In genomic region chr1:171740356-171740863, GRCh38 we compare ENCODE assay signal across 9 cellular contexts. TPM values are rescaled to one million over a fixed set of nuclear protein-coding genes. Genes with fewer than 3 reads are reported as not detected.
DNase-seq lines count a peak whose midpoint lies in the region; ATAC-seq, FAIRE-seq and TF ChIP-seq lines count a peak whose summit lies in the region.
"Had no signal": no experiment of that assay in that cellular context is flagged by ENCODE, and none has a peak within 500 bp of the region (broad histone marks: within the 10 kb centered on the region; RNA-seq: fewer than 3 reads in every experiment).

No MANE protein-coding gene starts in this region.

- no peak overlapping the region for H2AFZ ChIP-seq in HepG2 (ENCODE audit: low read length)

- H3K9me3 ChIP-seq in HepG2 (ENCODE audit: low read length): no peaks in the 10 kb centered on the region
- no peaks in the 10 kb centered on the region for H3K9me3 ChIP-seq in right lobe of liver
- no peaks in the 10 kb centered on the region for H3K9me3 ChIP-seq in liver (ENCODE audit: control insufficient read depth in 4 of 4, low read length in 3 of 4)

- TF ChIP-seq CTCF in HepG2 (CRISPR knock-in tag; IDR thresholded peaks at IDR 0.05) (no peak), right lobe of liver (IDR thresholded peaks at IDR 0.05) (no peak), liver (IDR thresholded peaks at IDR 0.05; ENCODE audit: low read depth, low read length, missing input control) (no peak), GM10266 (IDR thresholded peaks at IDR 0.05; ENCODE audit: control insufficient read depth, insufficient read depth, low read depth, missing control alignments) (no peak), RWPE1 (conservative IDR thresholded peaks at IDR 0.05; ENCODE audit: low read depth) (no peak)

- no peak for TF ChIP-seq EP300 in HepG2 (IDR thresholded peaks at IDR 0.05; ENCODE audit: low read depth in 2 of 2, low read length in 2 of 2)
- no peak for TF ChIP-seq EP300 in HepG2 (CRISPR knock-in tag; IDR thresholded peaks at IDR 0.05; ENCODE audit: borderline replicate concordance)

- H3K4me3 ChIP-seq in HepG2 (replicated peaks in 1 of 3; ENCODE audit: insufficient read depth in 1 of 3, low read depth in 2 of 3, low read length in 3 of 3): no peak overlapping the region
- H3K4me3 ChIP-seq in right lobe of liver: no peak overlapping the region
- H3K4me3 ChIP-seq in liver (ENCODE audit: low read depth in 1 of 3, low read length in 3 of 3): peak overlapping the region in 1 of 3 donors; percentile 91

- POLR2A ChIA-PET in HepG2 (lab: Yijun Ruan, JAX) (interaction anchor here (1.0 kb wide), 1 partner anchor 255 kb away, joined by 3 read pairs; the partner anchor contains the start of gene PRRC2C), RWPE1 (lab: Yijun Ruan, JAX; ENCODE audit: low non-redundant PET) (interaction anchor here (0.6 kb wide), 1 partner anchor 109 kb away, joined by 3 read pairs; no protein-coding TSS in a partner anchor)

- CTCF ChIA-PET in HepG2 (lab: Yijun Ruan, JAX; ENCODE audit: low intra/inter-chr PET ratio, low total read pairs): no interaction called here
- CTCF ChIA-PET in RWPE1 (lab: Yijun Ruan, JAX): interaction anchor here (0.6 to 0.9 kb wide), 2 partner anchors 11 to 95 kb away, joined by 3 to 9 read pairs; no protein-coding TSS in a partner anchor

- H3K27ac Mint-ChIP-seq in activated naive CD8-positive, alpha-beta T cell treated with anti-CD3 and anti-CD28 coated beads, Interleukin-2, amount 50 U/mL, for 24 hours: peak overlapping the region; percentile 56

- no peaks in the 10 kb centered on the region for H3K79me2 ChIP-seq in HepG2 (ENCODE audit: insufficient read depth, low read length)

- peaks cover 23% of the 10 kb centered on the region for H3K4me1 ChIP-seq in HepG2 (ENCODE audit: insufficient read depth, low read length)
- H3K4me1 ChIP-seq in right lobe of liver: peaks cover 0 to 8% (median 4%) of the 10 kb centered on the region in 4 donors
- H3K4me1 ChIP-seq in liver (ENCODE audit: control insufficient read depth in 4 of 4, insufficient read depth in 4 of 4, low read length in 3 of 4): peaks cover 4 to 20% (median 10%) of the 10 kb centered on the region in 4 donors

- WGBS in HepG2 (ENCODE audit: low lambda C conversion rate): 76% methylated on average over 2 of the region's 2 CpGs
- WGBS in right lobe of liver (ENCODE audit: insufficient coverage, low coverage, low lambda C conversion rate, missing lambda C conversion rate): 64% methylated on average over 2 of the region's 2 CpGs
- WGBS in liver: 82% methylated on average over 2 of the region's 2 CpGs

- H3K27me3 Mint-ChIP-seq in activated naive CD8-positive, alpha-beta T cell treated with anti-CD3 and anti-CD28 coated beads, Interleukin-2, amount 50 U/mL, for 24 hours: no peaks in the 10 kb centered on the region

- H3K36me3 Mint-ChIP-seq in activated naive CD8-positive, alpha-beta T cell treated with anti-CD3 and anti-CD28 coated beads, Interleukin-2, amount 50 U/mL, for 24 hours (ENCODE audit: low read depth): peaks cover 6% of the 10 kb centered on the region

- TF ChIP-seq POLR2A in HepG2 (IDR thresholded peaks at IDR 0.05; ENCODE audit: insufficient read depth in 1 of 2, low read depth in 2 of 2, low read length in 2 of 2) (no peak), right lobe of liver (IDR thresholded peaks at IDR 0.05) (no peak)

- in situ Hi-C loops in HepG2 (cut with HindIII; ENCODE audit: extremely low pct_ligation_motif_present, low pct_unique_long_range_greater_than_20kb): no loop called here

- peaks cover 57% of the 10 kb centered on the region for H3K4me1 Mint-ChIP-seq in activated naive CD8-positive, alpha-beta T cell treated with anti-CD3 and anti-CD28 coated beads, Interleukin-2, amount 50 U/mL, for 24 hours

- FAIRE-seq in HepG2 (lab: Jason Lieb, UNC): no peak

- no peak for DNase-seq in HepG2 (ENCODE audit: low spot score)
- no peak for DNase-seq in right lobe of liver
- DNase-seq in activated naive CD8-positive, alpha-beta T cell treated with anti-CD3 and anti-CD28 coated beads, Interleukin-2, amount 50 U/mL, for 24 hours: no peak
- DNase-seq in GM10266 (ENCODE audit: extremely low spot score): no peak
- DNase-seq in RWPE1 (ENCODE audit: low spot score): no peak
- no peak for DNase-seq in stimulated activated CD4-positive, alpha-beta T cell treated with anti-CD3 and anti-CD28 coated beads, Interleukin-4, amount 100 ng/mL, for 24 hours
- DNase-seq in NCI-H1930 (lab: John Stamatoyannopoulos, UW): no peak

- intact Hi-C loops in HepG2 (cut with micrococcal nuclease; ENCODE audit: unreplicated experiment) (no loop called here), right lobe of liver (cut with DNase I) (no loop called here)

- H3K27ac ChIP-seq in HepG2 (ENCODE audit: extremely low read length, insufficient read depth, low read length) (no peak overlapping the region), right lobe of liver (no peak overlapping the region), liver (ENCODE audit: low read depth in 1 of 2, low read length in 2 of 2) (no peak overlapping the region), RWPE1 (no peak overlapping the region)
- H3K27ac ChIP-seq: KMS-11 had no signal

- H3K4me2 ChIP-seq in HepG2 (ENCODE audit: low read depth, low read length): peak overlapping the region; percentile 83

- H3K27me3 ChIP-seq in HepG2 (ENCODE audit: control insufficient read depth in 1 of 2, insufficient read depth in 2 of 2, low read length in 2 of 2): no peaks in the 10 kb centered on the region
- no peaks in the 10 kb centered on the region for H3K27me3 ChIP-seq in right lobe of liver
- H3K27me3 ChIP-seq in liver (ENCODE audit: control insufficient read depth in 4 of 4, insufficient read depth in 4 of 4, low read length in 3 of 4): no peaks in the 10 kb centered on the region

- TF ChIP-seq RAD21 in HepG2 (CRISPR knock-in tag; IDR thresholded peaks at IDR 0.05) (no peak), liver (IDR thresholded peaks at IDR 0.05) (no peak)

- H4K20me1 ChIP-seq in HepG2 (ENCODE audit: insufficient read depth, low read length): no peaks in the 10 kb centered on the region

- no TSS peak for BruUV-seq in HepG2 (replicated peaks; lab: Mats Ljungman, UMichigan)

- no peaks in the 10 kb centered on the region for H3K9me3 Mint-ChIP-seq in activated naive CD8-positive, alpha-beta T cell treated with anti-CD3 and anti-CD28 coated beads, Interleukin-2, amount 50 U/mL, for 24 hours

- peaks cover 0 to 3% of the 10 kb centered on the region in 2 experiments; a peak in 1 of 5 replicates for H3K36me3 ChIP-seq in HepG2 (replicated peaks in 1 of 2; ENCODE audit: control insufficient read depth in 1 of 2, insufficient read depth in 2 of 2, low read length in 2 of 2)
- peaks cover 0 to 17% (median 3%) of the 10 kb centered on the region in 4 donors for H3K36me3 ChIP-seq in right lobe of liver
- H3K36me3 ChIP-seq in liver (ENCODE audit: control insufficient read depth in 4 of 4, insufficient read depth in 3 of 4, low read depth in 1 of 4, low read length in 3 of 4): peaks cover 0 to 6% (median 3%) of the 10 kb centered on the region in 4 donors

- no peak for ATAC-seq in HepG2
- no peak for ATAC-seq in right lobe of liver
- no peak for ATAC-seq in activated naive CD8-positive, alpha-beta T cell treated with anti-CD3 and anti-CD28 coated beads, Interleukin-2, amount 50 U/mL, for 24 hours

- no peak overlapping the region for H3K9ac ChIP-seq in HepG2 (ENCODE audit: insufficient read depth, low read depth, low read length)
- peak overlapping the region; percentile 17 to 86 for H3K9ac ChIP-seq in liver (ENCODE audit: low read depth in 1 of 2, low read length in 2 of 2)

- H3K4me3 Mint-ChIP-seq in activated naive CD8-positive, alpha-beta T cell treated with anti-CD3 and anti-CD28 coated beads, Interleukin-2, amount 50 U/mL, for 24 hours: peak overlapping the region; percentile 99

RNA-seq across cellular contexts. Expression of gene VAMP4, which starts 1.5 kb away (rescaled TPM):
- total RNA-seq in HepG2 (2016; rRNA removed; fragmentation: Illumina TruSeq; extraction: Trizol) (1.4 and 1.6 TPM in 2 replicates), right lobe of liver (1 to 10 TPM; 3.9 to 7.9 (median 6.0) TPM), liver (1 to 10 TPM; 4.7 to 4.9 TPM)
- total RNA-seq in HepG2 (2016; cell fraction: cytosol; rRNA removed; fragmentation: Illumina TruSeq; extraction: Trizol; ENCODE audit: low read depth): 0.71 TPM in 2 replicates
- total RNA-seq in HepG2 (2016; cell fraction: insoluble cytoplasmic fraction; rRNA removed; fragmentation: Illumina TruSeq; extraction: Trizol): 1.9 and 2.4 TPM in 2 replicates
- total RNA-seq in HepG2 (2016; cell fraction: membrane; rRNA removed; fragmentation: Illumina TruSeq; extraction: Trizol): 1.4 and 2.3 TPM in 2 replicates
- 2.0 and 2.2 TPM in 2 replicates for total RNA-seq in HepG2 (2016; cell fraction: nucleus; rRNA removed; fragmentation: Illumina TruSeq; extraction: Trizol)
- polyA plus RNA-seq in HepG2 (2011; rRNA removed) (1.7 and 2.0 TPM in 2 replicates), liver (1 to 10 TPM; 4.0 to 6.1 TPM)
- polyA plus RNA-seq in HepG2 (2011; cell fraction: cytosol; rRNA removed): 0.46 and 0.91 TPM in 2 replicates
- polyA plus RNA-seq in HepG2 (2011; cell fraction: nucleus; rRNA removed): 1.6 and 1.8 TPM in 2 replicates
- 2.7 and 4.0 TPM in 2 replicates for polyA plus RNA-seq in HepG2 (2012)
- 0.92 and 1.6 TPM in 2 replicates for polyA plus RNA-seq in HepG2 (2016; cell fraction: cytosol; fragmentation: Illumina TruSeq; extraction: Trizol; ENCODE audit: low read depth)
- polyA plus RNA-seq in HepG2 (2016; cell fraction: insoluble cytoplasmic fraction; fragmentation: Illumina TruSeq; extraction: Trizol; ENCODE audit: low read depth): 3.8 TPM in 2 replicates
- polyA plus RNA-seq in HepG2 (2016; cell fraction: membrane; fragmentation: Illumina TruSeq; extraction: Trizol; ENCODE audit: low read depth): 1.7 and 1.9 TPM in 2 replicates
- 3.4 and 3.5 TPM in 2 replicates for polyA plus RNA-seq in HepG2 (2016; cell fraction: nucleus; fragmentation: Illumina TruSeq; extraction: Trizol; ENCODE audit: insufficient read depth, low read depth)
- 0.16 and 0.44 TPM in 2 replicates for polyA minus RNA-seq in HepG2 (2011; rRNA and poly(A)+ RNA removed; ENCODE audit: low replicate concordance)
- polyA minus RNA-seq in HepG2 (2011; cell fraction: cytosol; rRNA and poly(A)+ RNA removed): 0.69 and 0.97 TPM in 2 replicates
- 2.1 and 3.9 TPM in 2 replicates for polyA minus RNA-seq in HepG2 (2011; cell fraction: nucleus; rRNA and poly(A)+ RNA removed)

RNA-seq across cellular contexts. Expression of gene METTL13, which starts 41.0 kb away (rescaled TPM):
- total RNA-seq in HepG2 (2016; rRNA removed; fragmentation: Illumina TruSeq; extraction: Trizol) (22.8 and 28.3 TPM in 2 replicates), right lobe of liver (10 to 100 TPM in 5 of 6 experiments, 1 to 10 TPM in 1; 8.9 to 14.4 (median 11.9) TPM), liver (10 to 100 TPM; 15.4 to 16.1 TPM)
- total RNA-seq in HepG2 (2016; cell fraction: cytosol; rRNA removed; fragmentation: Illumina TruSeq; extraction: Trizol; ENCODE audit: low read depth): 3.0 and 4.9 TPM in 2 replicates
- 22.3 and 25.7 TPM in 2 replicates for total RNA-seq in HepG2 (2016; cell fraction: insoluble cytoplasmic fraction; rRNA removed; fragmentation: Illumina TruSeq; extraction: Trizol)
- 9.3 and 9.4 TPM in 2 replicates for total RNA-seq in HepG2 (2016; cell fraction: membrane; rRNA removed; fragmentation: Illumina TruSeq; extraction: Trizol)
- total RNA-seq in HepG2 (2016; cell fraction: nucleus; rRNA removed; fragmentation: Illumina TruSeq; extraction: Trizol): 15.9 and 17.2 TPM in 2 replicates
- polyA plus RNA-seq in HepG2 (2011; rRNA removed) (18.6 and 20.5 TPM in 2 replicates), liver (10 to 100 TPM; 10.5 to 11.4 TPM)
- polyA plus RNA-seq in HepG2 (2011; cell fraction: cytosol; rRNA removed): 17.8 and 21.4 TPM in 2 replicates
- polyA plus RNA-seq in HepG2 (2011; cell fraction: nucleus; rRNA removed): 10.4 and 11.1 TPM in 2 replicates
- polyA plus RNA-seq in HepG2 (2012): 16.9 and 17.0 TPM in 2 replicates
- 3.2 and 3.4 TPM in 2 replicates for polyA plus RNA-seq in HepG2 (2016; cell fraction: cytosol; fragmentation: Illumina TruSeq; extraction: Trizol; ENCODE audit: low read depth)
- 36.3 and 42.2 TPM in 2 replicates for polyA plus RNA-seq in HepG2 (2016; cell fraction: insoluble cytoplasmic fraction; fragmentation: Illumina TruSeq; extraction: Trizol; ENCODE audit: low read depth)
- polyA plus RNA-seq in HepG2 (2016; cell fraction: membrane; fragmentation: Illumina TruSeq; extraction: Trizol; ENCODE audit: low read depth): 5.7 and 6.4 TPM in 2 replicates
- polyA plus RNA-seq in HepG2 (2016; cell fraction: nucleus; fragmentation: Illumina TruSeq; extraction: Trizol; ENCODE audit: insufficient read depth, low read depth): 25.8 and 28.6 TPM in 2 replicates
- polyA minus RNA-seq in HepG2 (2011; rRNA and poly(A)+ RNA removed; ENCODE audit: low replicate concordance): 21.5 and 62.4 TPM in 2 replicates
- 7.9 and 9.5 TPM in 2 replicates for polyA minus RNA-seq in HepG2 (2011; cell fraction: cytosol; rRNA and poly(A)+ RNA removed)
- polyA minus RNA-seq in HepG2 (2011; cell fraction: nucleus; rRNA and poly(A)+ RNA removed): 14.0 and 16.2 TPM in 2 replicates
